ENCODE assay signal across 27 cellular contexts in genomic region chr18:76880026-76880425, GRCh38.
"Had no signal": no experiment of that assay in that cellular context is flagged by ENCODE, and none has a peak within 500 bp of the region (broad histone marks: within the 10 kb centered on the region; RNA-seq: fewer than 3 reads in every experiment).

No MANE protein-coding gene starts in this region.

- ATAC-seq: effector memory CD8-positive, alpha-beta T cell; esophagus mucosa; foreskin keratinocyte; gastrocnemius medialis; gastroesophageal sphincter; heart left ventricle; heart right ventricle had no signal

- H3K27ac ChIP-seq: colonic mucosa, coronary artery, epithelial cell of prostate, esophagus muscularis mucosa, esophagus squamous epithelium, foreskin keratinocyte, gastrocnemius medialis, gastroesophageal sphincter, heart left ventricle, heart right ventricle had no signal

- H3K4me3 ChIP-seq: colonic mucosa, coronary artery, dorsolateral prefrontal cortex, esophagus muscularis mucosa, esophagus squamous epithelium, gastrocnemius medialis, gastroesophageal sphincter, heart left ventricle, heart right ventricle had no signal

- DNase-seq: colonic mucosa; cortex of kidney; dermis blood vessel endothelial cell; dorsolateral prefrontal cortex; effector CD4-positive, alpha-beta T cell; effector CD8-positive, alpha-beta T cell; effector memory CD4-positive, alpha-beta T cell; effector memory CD8-positive, alpha-beta T cell; endodermal cell; erythroblast; esophagus squamous epithelium; foreskin fibroblast; foreskin keratinocyte; foreskin melanocyte; gastrocnemius medialis; heart left ventricle; heart right ventricle had no signal

- H3K27me3 ChIP-seq: colonic mucosa, dorsolateral prefrontal cortex, esophagus muscularis mucosa, esophagus squamous epithelium, foreskin keratinocyte, gastrocnemius medialis, gastroesophageal sphincter, heart left ventricle, heart right ventricle had no signal

- H3K9me3 ChIP-seq: colonic mucosa, esophagus muscularis mucosa, esophagus squamous epithelium, gastrocnemius medialis, gastroesophageal sphincter, heart left ventricle, heart right ventricle had no signal

- FAIRE-seq: colon, endometrium, endothelial cell of umbilical vein, frontal cortex had no signal

- H3K27ac Mint-ChIP-seq: dendritic cell treated with granulocyte-macrophage colony-stimulating factor and Interleukin-4, amounts not matched to agents 40 ng/mL and 50 ng/mL, for 4 days; effector memory CD8-positive, alpha-beta T cell; endodermal cell had no signal

- H3K27me3 Mint-ChIP-seq: dendritic cell treated with granulocyte-macrophage colony-stimulating factor and Interleukin-4, amounts not matched to agents 40 ng/mL and 50 ng/mL, for 4 days; effector memory CD8-positive, alpha-beta T cell had no signal

- H3K4me1 ChIP-seq: colonic mucosa, esophagus squamous epithelium, foreskin keratinocyte, gastrocnemius medialis, gastroesophageal sphincter, heart right ventricle had no signal

- H3K9me3 Mint-ChIP-seq: dendritic cell treated with granulocyte-macrophage colony-stimulating factor and Interleukin-4, amounts not matched to agents 40 ng/mL and 50 ng/mL, for 4 days; effector memory CD8-positive, alpha-beta T cell; endodermal cell had no signal

- H3K4me3 Mint-ChIP-seq: dendritic cell treated with granulocyte-macrophage colony-stimulating factor and Interleukin-4, amounts not matched to agents 40 ng/mL and 50 ng/mL, for 4 days; effector memory CD8-positive, alpha-beta T cell; endodermal cell had no signal
